In genomic region chr11:69316941-69317340, GRCh38 we compare ENCODE assay signal across 25 cellular contexts. TPM values are rescaled to one million over a fixed set of nuclear protein-coding genes. Genes with fewer than 3 reads are reported as not detected.
DNase-seq lines count a peak whose midpoint lies in the region; FAIRE-seq and TF ChIP-seq lines count a peak whose summit lies in the region.
"Had no signal": no experiment of that assay in that cellular context is flagged by ENCODE, and none has a peak within 500 bp of the region (broad histone marks: within the 10 kb centered on the region; RNA-seq: fewer than 3 reads in every experiment).

No MANE protein-coding gene starts in this region.

- peak overlapping the region; percentile 91 for H3K27ac Mint-ChIP-seq in activated CD4-positive, alpha-beta T cell treated with anti-CD3 and anti-CD28 coated beads, Interleukin-2, amount 10 ng/mL, durations not matched to agents 24 days and 14 days
- H3K27ac Mint-ChIP-seq: activated CD4-positive, alpha-beta T cell treated with anti-CD3 and anti-CD28 coated beads, Interleukin-2, amount 10 ng/mL, durations not matched to agents 7 days and 5 days; immature natural killer cell; memory B cell; neural progenitor cell had no signal

- H3K36me3 Mint-ChIP-seq in activated CD4-positive, alpha-beta T cell treated with anti-CD3 and anti-CD28 coated beads, Interleukin-2, amount 10 ng/mL, durations not matched to agents 24 days and 14 days (ENCODE audit: low read depth) = peaks cover 3% of the 10 kb centered on the region
- H3K36me3 Mint-ChIP-seq: activated naive CD8-positive, alpha-beta T cell; immature natural killer cell; memory B cell; neural progenitor cell had no signal

- peaks cover 8% of the 10 kb centered on the region for H3K9me3 Mint-ChIP-seq in activated CD4-positive, alpha-beta T cell treated with anti-CD3 and anti-CD28 coated beads, Interleukin-2, amount 10 ng/mL, durations not matched to agents 24 days and 14 days
- H3K9me3 Mint-ChIP-seq: neural progenitor cell had no signal

- peaks cover 34% of the 10 kb centered on the region for H3K4me1 Mint-ChIP-seq in activated CD4-positive, alpha-beta T cell treated with anti-CD3 and anti-CD28 coated beads, Interleukin-2, amount 10 ng/mL, durations not matched to agents 24 days and 14 days

- H3K9ac ChIP-seq in GM23248 (no peak overlapping the region), adipocyte (ENCODE audit: low read length) (no peak overlapping the region)
- H3K9ac ChIP-seq: neural progenitor cell had no signal

- H3K27me3 Mint-ChIP-seq in activated CD4-positive, alpha-beta T cell treated with anti-CD3 and anti-CD28 coated beads, Interleukin-2, amount 10 ng/mL, durations not matched to agents 24 days and 14 days = no peaks in the 10 kb centered on the region
- H3K27me3 Mint-ChIP-seq: activated CD4-positive, alpha-beta T cell treated with anti-CD3 and anti-CD28 coated beads, Interleukin-2, amount 10 ng/mL, durations not matched to agents 7 days and 5 days; activated naive CD8-positive, alpha-beta T cell; memory B cell had no signal

- H3K9me2 ChIP-seq in GM23248 (ENCODE audit: insufficient read depth) = peaks cover 3% of the 10 kb centered on the region; the same call in 1 of the 2 replicates

- no peaks in the 10 kb centered on the region for H3K79me2 ChIP-seq in GM23248 (ENCODE audit: insufficient read depth)
- H3K79me2 ChIP-seq in osteoblast (ENCODE audit: insufficient read depth, low read length) = peaks cover 39% of the 10 kb centered on the region

- H3K4me1 ChIP-seq in GM23248 (ENCODE audit: insufficient read depth) = peaks cover 39% of the 10 kb centered on the region
- peaks cover 62% of the 10 kb centered on the region for H3K4me1 ChIP-seq in adipocyte (ENCODE audit: control insufficient read depth, insufficient read depth, low read length)
- H3K4me1 ChIP-seq in osteoblast (ENCODE audit: insufficient read depth, low read length) = peaks cover 49% of the 10 kb centered on the region
- H3K4me1 ChIP-seq: BE2C, neural progenitor cell, prostate gland had no signal

- FAIRE-seq in HTR-8/SVneo (lab: Jason Lieb, UNC) = no peak
- FAIRE-seq: A204.1, K562 had no signal

- no peaks in the 10 kb centered on the region for H4K20me1 ChIP-seq in GM23248 (ENCODE audit: insufficient read depth)
- no peaks in the 10 kb centered on the region for H4K20me1 ChIP-seq in osteoblast (ENCODE audit: insufficient read depth, low read length)

- H3K4me3 Mint-ChIP-seq in activated CD4-positive, alpha-beta T cell treated with anti-CD3 and anti-CD28 coated beads, Interleukin-2, amount 10 ng/mL, durations not matched to agents 24 days and 14 days = no peak overlapping the region
- H3K4me3 Mint-ChIP-seq: activated CD4-positive, alpha-beta T cell treated with anti-CD3 and anti-CD28 coated beads, Interleukin-2, amount 10 ng/mL, durations not matched to agents 7 days and 5 days; activated naive CD8-positive, alpha-beta T cell; immature natural killer cell; memory B cell; neural progenitor cell had no signal

- H3K36me3 ChIP-seq in GM23248 (ENCODE audit: low read depth) = no peaks in the 10 kb centered on the region
- H3K36me3 ChIP-seq in adipocyte (ENCODE audit: control insufficient read depth, insufficient read depth, low read length, severe bottlenecking) = no peaks in the 10 kb centered on the region
- no peaks in the 10 kb centered on the region for H3K36me3 ChIP-seq in osteoblast (ENCODE audit: insufficient read depth, low read length)
- H3K36me3 ChIP-seq: BE2C, neural progenitor cell, prostate gland, WERI-Rb-1 had no signal

- H3K9me3 ChIP-seq in GM23248 (ENCODE audit: low read depth) (no peaks in the 10 kb centered on the region), adipocyte (ENCODE audit: control insufficient read depth, low read length) (no peaks in the 10 kb centered on the region), osteoblast (ENCODE audit: low read depth, low read length) (no peaks in the 10 kb centered on the region)
- H3K9me3 ChIP-seq: BE2C, prostate gland had no signal

- DNase-seq in activated CD4-positive, alpha-beta T cell treated with anti-CD3 and anti-CD28 coated beads, Interleukin-2, amount 10 ng/mL, durations not matched to agents 24 days and 14 days = no peak
- DNase-seq in activated CD4-positive, alpha-beta T cell treated with anti-CD3 and anti-CD28 coated beads for 1 hour = no peak
- DNase-seq in GM23248 (no peak), adipocyte (ENCODE audit: low read depth) (no peak), osteoblast (ENCODE audit: insufficient read length, low spot score, missing footprints) (no peak), HTR-8/SVneo (ENCODE audit: insufficient read length, low spot score) (no peak), NCI-H524 treated with DMSO at 0.1 percent for 48 hours (lab: John Stamatoyannopoulos, UW) (no peak), NOMO-1 (lab: John Stamatoyannopoulos, UW; ENCODE audit: unreplicated experiment in 2 of 2) (no peak)
- DNase-seq: activated CD4-positive, alpha-beta T cell treated with anti-CD3 and anti-CD28 coated beads, Interleukin-2, amount 10 ng/mL, durations not matched to agents 7 days and 5 days; BE2C; DMS53; dorsolateral prefrontal cortex; hypothalamus; immature natural killer cell; NCI-H2081 treated with DMSO at 0.1 percent for 48 hours; NCI-H226; NCI-H748 treated with DMSO at 0.1 percent for 48 hours; stimulated activated naive CD8-positive, alpha-beta T cell treated with anti-CD3 and anti-CD28 coated beads, Interleukin-15, Interleukin-2, amounts not matched to agents 100 U/mL and 50 U/mL, for 24 hours; WERI-Rb-1 had no signal

- no peak for TF ChIP-seq CTCF in osteoblast (IDR thresholded peaks at IDR 0.05; ENCODE audit: extremely low read depth, low read depth, low read length)

- H3K27ac ChIP-seq in GM23248 = peak overlapping the region; percentile 73
- H3K27ac ChIP-seq in osteoblast (ENCODE audit: low read depth, low read length) = peak overlapping the region; percentile 67
- H3K27ac ChIP-seq: dorsolateral prefrontal cortex, neural progenitor cell, prostate gland, WERI-Rb-1 had no signal

- H2AFZ ChIP-seq in GM23248 (no peak overlapping the region), osteoblast (ENCODE audit: low read length) (peak overlapping the region; percentile 2)
- H2AFZ ChIP-seq: neural progenitor cell had no signal

- in situ Hi-C loops in GM23248 (cut with MboI) = no loop called here

- H3K4me2 ChIP-seq in GM23248 (ENCODE audit: unreplicated experiment) (no peak overlapping the region), osteoblast (ENCODE audit: insufficient read depth, low read length) (peak overlapping the region; percentile 7)
- H3K4me2 ChIP-seq: neural progenitor cell had no signal

- WGBS in GM23248 (ENCODE audit: low coverage in 1 of 2, low lambda C conversion rate in 2 of 2, missing lambda C conversion rate in 2 of 2), 2 experiments = 86% methylated on average over 4 of the region's 4 CpGs

- H3K4me3 ChIP-seq in GM23248 (no peak overlapping the region), adipocyte (ENCODE audit: low read length) (peak overlapping the region; percentile 2), osteoblast (ENCODE audit: insufficient read depth, low read length) (no peak overlapping the region)
- H3K4me3 ChIP-seq: dorsolateral prefrontal cortex, K562, neural progenitor cell, prostate gland had no signal

- no peaks in the 10 kb centered on the region for H3K27me3 ChIP-seq in GM23248 (replicated peaks; ENCODE audit: insufficient read depth)
- no peaks in the 10 kb centered on the region for H3K27me3 ChIP-seq in adipocyte (replicated peaks; ENCODE audit: control insufficient read depth, insufficient read depth, low read length)
- H3K27me3 ChIP-seq in osteoblast (ENCODE audit: insufficient read depth, low read length) = no peaks in the 10 kb centered on the region
- H3K27me3 ChIP-seq: BE2C, neural progenitor cell had no signal

- peaks cover 34% of the 10 kb centered on the region for H3F3A ChIP-seq in GM23248 (ENCODE audit: insufficient read depth)

- intact Hi-C loops in activated CD4-positive, alpha-beta T cell treated with anti-CD3 and anti-CD28 coated beads, Interleukin-2, amount 10 ng/mL, durations not matched to agents 24 days and 14 days (cut with micrococcal nuclease) = no loop called here

RNA-seq across cellular contexts. Expression of gene MYEOV, which starts 23.0 kb away (rescaled TPM):
- total RNA-seq in activated CD4-positive, alpha-beta T cell treated with anti-CD3 and anti-CD28 coated beads, Interleukin-2, amount 10 ng/mL, durations not matched to agents 24 days and 14 days = 0.21 and 0.83 TPM in 2 replicates
- 0.63 and 0.86 TPM in 2 replicates for total RNA-seq in GM23248 (2014; rRNA removed; shearing (Covaris generic))
- 7.2 and 8.7 TPM in 2 replicates for polyA plus RNA-seq in GM23248 (2016; fragmentation: Nextera tagmentation; extraction: Ambion mirVana)
- total RNA-seq in osteoblast = 0.88 and 1.4 TPM in 2 replicates
- total RNA-seq: activated CD4-positive, alpha-beta T cell treated with anti-CD3 and anti-CD28 coated beads, Interleukin-2, amount 10 ng/mL, durations not matched to agents 7 days and 5 days had no signal
- polyA plus RNA-seq: immature natural killer cell had no signal
